In the genomic region with DNA sequence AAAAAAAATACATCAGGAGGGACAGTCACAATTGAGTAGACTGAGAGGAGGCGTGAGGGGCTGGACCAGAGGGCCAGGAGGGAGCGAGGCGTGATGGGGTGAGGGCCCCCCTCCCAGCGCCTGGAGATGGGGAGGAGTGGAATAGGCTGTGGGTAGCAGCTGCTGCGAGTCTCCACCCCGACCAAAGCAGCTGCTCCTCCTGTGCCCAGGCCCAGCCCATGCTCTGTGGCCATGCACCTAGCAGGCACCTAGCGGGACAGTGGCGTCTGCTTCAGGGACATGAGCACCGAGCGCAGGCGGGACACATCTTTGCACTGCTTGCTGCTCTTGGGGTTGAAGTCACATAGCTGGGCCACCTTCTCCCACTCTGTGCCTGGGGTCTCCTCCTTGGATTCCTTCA, we compare ENCODE assay signal across 21 cellular contexts. TPM values are rescaled to one million over a fixed set of nuclear protein-coding genes. Genes with fewer than 3 reads are reported as not detected.
A peak's percentile ranks its signal among the peaks of the same experiment; 100 is the strongest.
DNase-seq lines count a peak whose midpoint lies in the region; ATAC-seq and TF ChIP-seq lines count a peak whose summit lies in the region.
"Had no signal": no experiment of that assay in that cellular context is flagged by ENCODE, and none has a peak within 500 bp of the region (broad histone marks: within the 10 kb centered on the region; RNA-seq: fewer than 3 reads in every experiment).

No MANE protein-coding gene starts in this region.

- peak overlapping the region; percentile 37 for H3K27ac ChIP-seq in left ventricle myocardium inferior (replicated peaks)
- no peak overlapping the region for H3K27ac ChIP-seq in coronary artery
- H3K27ac ChIP-seq: KMS-11, SJCRH30 had no signal

- no peak for ATAC-seq in Right ventricle myocardium superior (ENCODE audit: poor library complexity)
- no peak for ATAC-seq in T-helper 17 cell
- no peak for ATAC-seq in HG03571 (IDR thresholded peaks at IDR 0.05; ENCODE audit: unreplicated experiment)
- ATAC-seq: Panc1 had no signal

- DNase-seq in left ventricle myocardium inferior (no peak), Right ventricle myocardium superior (no peak), T-helper 17 cell (no peak), myocyte (ENCODE audit: low read depth) (peak; percentile 34), coronary artery (ENCODE audit: low spot score) (no peak)
- DNase-seq in stimulated activated CD4-positive, alpha-beta T cell treated with anti-CD3 and anti-CD28 coated beads, Interleukin-2, amount 100 ng/mL, for 24 hours, result no peak
- DNase-seq: Caco-2; CD4-positive, alpha-beta memory T cell; DMS 273 treated with DMSO at 0.1 percent for 48 hours; DMS79 treated with DMSO at 0.1 percent for 48 hours; NCI-H1105 treated with DMSO at 0.1 percent for 48 hours; NCI-H2081; NCI-H2171; NCI-H345; NCI-H524; NCI-H774; SJCRH30 had no signal

- peak overlapping the region; percentile 72 for H3K27ac Mint-ChIP-seq in T-helper 17 cell

- H3K9me3 ChIP-seq in left ventricle myocardium inferior (replicated peaks) (no peaks in the 10 kb centered on the region), T-helper 17 cell (ENCODE audit: control insufficient read depth, low read length, poor library complexity, severe bottlenecking) (no peaks in the 10 kb centered on the region)
- H3K9me3 ChIP-seq: Caco-2, SJCRH30 had no signal

- H3K36me3 Mint-ChIP-seq in T-helper 17 cell (ENCODE audit: low read depth), result peaks cover 2% of the 10 kb centered on the region

- peaks cover 18% of the 10 kb centered on the region for H3K4me1 Mint-ChIP-seq in T-helper 17 cell

- H3K4me1 ChIP-seq in left ventricle myocardium inferior, result peaks cover 53% of the 10 kb centered on the region
- H3K4me1 ChIP-seq: Caco-2, SJCRH30 had no signal

- H3K4me3 ChIP-seq in left ventricle myocardium inferior, result no peak overlapping the region
- H3K4me3 ChIP-seq in coronary artery, result no peak overlapping the region
- H3K4me3 ChIP-seq: SJCRH30 had no signal

- H3K27me3 ChIP-seq in left ventricle myocardium inferior (ENCODE audit: low read depth), result no peaks in the 10 kb centered on the region
- H3K27me3 ChIP-seq: SJCRH30 had no signal

- intact Hi-C loops in left ventricle myocardium inferior (cut with micrococcal nuclease), result no loop called here
- intact Hi-C loops in Right ventricle myocardium superior (cut with DNase I), result no loop called here

- H3K4me3 Mint-ChIP-seq in T-helper 17 cell, result no peak overlapping the region
- H3K4me3 Mint-ChIP-seq: CD4-positive, alpha-beta memory T cell had no signal

- TF ChIP-seq CTCF in left ventricle myocardium inferior (IDR thresholded peaks at IDR 0.05; ENCODE audit: borderline replicate concordance), result no peak
- TF ChIP-seq CTCF in coronary artery (IDR thresholded peaks at IDR 0.05), result no peak

- no peaks in the 10 kb centered on the region for H3K27me3 Mint-ChIP-seq in T-helper 17 cell
- H3K27me3 Mint-ChIP-seq: CD4-positive, alpha-beta memory T cell had no signal

- H3K36me3 ChIP-seq in left ventricle myocardium inferior, result peaks cover 57% of the 10 kb centered on the region

RNA-seq across cellular contexts. Expression of a gene that starts 4.0 kb away (rescaled TPM):
- total RNA-seq in left ventricle myocardium inferior (217 TPM), Right ventricle myocardium superior (210 TPM), T-helper 17 cell (100 to 1,000 TPM; 119 to 135 TPM), myocyte (123 and 125 TPM in 2 replicates)
- polyA plus RNA-seq in myocyte (2012), result 164 TPM

RNA-seq across cellular contexts. Expression of a gene that starts 4.1 kb away (rescaled TPM):
- total RNA-seq in left ventricle myocardium inferior (19.1 TPM), Right ventricle myocardium superior (18.7 TPM), T-helper 17 cell (10 to 100 TPM; 17.9 to 19.2 TPM), myocyte (17.4 and 29.7 TPM in 2 replicates)
- 44.9 TPM for polyA plus RNA-seq in myocyte (2012)

RNA-seq across cellular contexts. Expression of a gene that starts 23.8 kb away (rescaled TPM):
- total RNA-seq in left ventricle myocardium inferior (216 TPM), Right ventricle myocardium superior (209 TPM), T-helper 17 cell (10 to 100 TPM; 65.3 to 69.4 TPM), myocyte (211 and 223 TPM in 2 replicates)
- polyA plus RNA-seq in myocyte (2012), result 231 TPM

RNA-seq across cellular contexts. Expression of a gene that starts 27.2 kb away (rescaled TPM):
- total RNA-seq in left ventricle myocardium inferior (6.0 TPM), Right ventricle myocardium superior (5.5 TPM), T-helper 17 cell (1 to 10 TPM; 7.3 to 7.6 TPM), myocyte (6.5 TPM in 2 replicates)
- 14.3 TPM for polyA plus RNA-seq in myocyte (2012)
- total RNA-seq: H4 had no signal

RNA-seq across cellular contexts. Expression of a gene that starts 31.0 kb away (rescaled TPM):
- total RNA-seq in left ventricle myocardium inferior (91.6 TPM), Right ventricle myocardium superior (70.8 TPM), T-helper 17 cell (10 to 100 TPM; 73.9 to 76.7 TPM), myocyte (96.3 and 103 TPM in 2 replicates)
- polyA plus RNA-seq in myocyte (2012), result 152 TPM
